In genomic region chr12:13196302-13196921, GRCh38 we compare ENCODE assay signal across 8 cellular contexts. TPM values are rescaled to one million over a fixed set of nuclear protein-coding genes. Genes with fewer than 3 reads are reported as not detected.
DNase-seq lines count a peak whose midpoint lies in the region; ATAC-seq and TF ChIP-seq lines count a peak whose summit lies in the region.

Gene EMP1, plus strand, starts transcription at chr12:13196726. Its CDS starts 14,785 bp downstream, at chr12:13211511.

- peak within 1 kb of the TSS; percentile 50 to 70 for H3K4me3 ChIP-seq in uterus

- H3K9me3 Mint-ChIP-seq in activated naive CD8-positive, alpha-beta T cell treated with anti-CD3 and anti-CD28 coated beads, Interleukin-2, amount 50 U/mL, for 24 hours: no peaks in the 10 kb centered on the region

- peak; percentile 75 for DNase-seq in AG08396 (ENCODE audit: low spot score)
- peak; percentile 50 for DNase-seq in T follicular helper cell (ENCODE audit: low read depth)
- peak; percentile 68 for DNase-seq in activated naive CD8-positive, alpha-beta T cell treated with anti-CD3 and anti-CD28 coated beads, Interleukin-2, amount 50 U/mL, for 24 hours
- peak; percentile 90 for DNase-seq in cardiac septum (ENCODE audit: low spot score)
- peak; percentile 100 for DNase-seq in renal cortical epithelial cell (ENCODE audit: low read depth)
- peak; percentile 96 to 99 for DNase-seq in uterus

- peaks cover 18 to 28% of the 10 kb centered on the region in 2 donors for H3K4me1 ChIP-seq in uterus

- H3K4me1 Mint-ChIP-seq in activated naive CD8-positive, alpha-beta T cell treated with anti-CD3 and anti-CD28 coated beads, Interleukin-2, amount 50 U/mL, for 24 hours: peaks cover 37% of the 10 kb centered on the region

- H3K27me3 ChIP-seq in uterus: no peaks in the 10 kb centered on the region

- peak within 1 kb of the TSS; percentile 95 to 96 for H3K27ac ChIP-seq in uterus

- H3K36me3 Mint-ChIP-seq in activated naive CD8-positive, alpha-beta T cell treated with anti-CD3 and anti-CD28 coated beads, Interleukin-2, amount 50 U/mL, for 24 hours (ENCODE audit: low read depth): no peaks in the 10 kb centered on the region

- TF ChIP-seq POLR2A in uterus (IDR thresholded peaks at IDR 0.05): peak; percentile 68 to 69

- H3K9me3 ChIP-seq in uterus: no peaks in the 10 kb centered on the region

- H3K4me3 Mint-ChIP-seq in activated naive CD8-positive, alpha-beta T cell treated with anti-CD3 and anti-CD28 coated beads, Interleukin-2, amount 50 U/mL, for 24 hours: peak within 1 kb of the TSS; percentile 82

- H3K27ac Mint-ChIP-seq in activated naive CD8-positive, alpha-beta T cell treated with anti-CD3 and anti-CD28 coated beads, Interleukin-2, amount 50 U/mL, for 24 hours: peak within 1 kb of the TSS; percentile 82

- peak; percentile 72 for ATAC-seq in GM19025 (IDR thresholded peaks at IDR 0.05; ENCODE audit: low read depth, unreplicated experiment)
- ATAC-seq in HG03378 (IDR thresholded peaks at IDR 0.05; ENCODE audit: unreplicated experiment): peak; percentile 96
- ATAC-seq in activated naive CD8-positive, alpha-beta T cell treated with anti-CD3 and anti-CD28 coated beads, Interleukin-2, amount 50 U/mL, for 24 hours: peak; percentile 99

- intact Hi-C loops in cardiac septum (cut with DNase I): loop anchor here (1.0 kb wide), 2 partner anchors 23 to 98 kb away; no protein-coding TSS in a partner anchor
- intact Hi-C loops in uterus (cut with DNase I; ENCODE audit: low total_unique reads): loop anchor here (5.0 kb wide), 2 partner anchors 99 to 409 kb away; partner anchors contain the start of gene APOLD1

- peaks cover 10% of the 10 kb centered on the region for H3K27me3 Mint-ChIP-seq in activated naive CD8-positive, alpha-beta T cell treated with anti-CD3 and anti-CD28 coated beads, Interleukin-2, amount 50 U/mL, for 24 hours

- no peaks in the 10 kb centered on the region for H3K36me3 ChIP-seq in uterus

- TF ChIP-seq CTCF in uterus (IDR thresholded peaks at IDR 0.05): peak in 1 of 4 experiments; percentile 21

RNA-seq across cellular contexts. Expression of gene EMP1, which starts in this region (rescaled TPM):
- total RNA-seq in cardiac septum (118 TPM), renal cortical epithelial cell (60.2 and 110 TPM in 2 replicates), uterus (100 to 1,000 TPM in 3 of 4 donors, 10 to 100 TPM in 1; 48.9 to 345 (median 163) TPM)

Comparison
In these comparisons a context has a peak if more than half of its experiments do, and no peak if none do; other contexts are left out.
1. Peak in every context shown above with its lines: DNase-seq, ATAC-seq, H3K4me3 ChIP-seq and H3K27ac ChIP-seq.
2. DNase-seq: peak in every context shown above with its lines; median percentile 100 in renal cortical epithelial cell; 98 in uterus; 90 in cardiac septum; 75 in AG08396; 68 in activated naive CD8-positive, alpha-beta T cell treated with anti-CD3 and anti-CD28 coated beads, Interleukin-2, amount 50 U/mL, for 24 hours; 50 in T follicular helper cell.